In genomic region chr11:79440451-79441158, GRCh38 we compare ENCODE assay signal across 8 cellular contexts. TPM values are rescaled to one million over a fixed set of nuclear protein-coding genes. Genes with fewer than 3 reads are reported as not detected.
DNase-seq lines count a peak whose midpoint lies in the region; ATAC-seq and TF ChIP-seq lines count a peak whose summit lies in the region.

TSS of gene TENM4 (minus strand) at chr11:79441030. CDS start at chr11:79069944, 371,086 bp downstream.

- DNase-seq in ACHN, result peak; percentile 78
- DNase-seq in GM13976 (ENCODE audit: low spot score), result peak; percentile 52
- DNase-seq in LNCaP clone FGC (ENCODE audit: low read depth), result no peak
- no peak for DNase-seq in activated CD8-positive, alpha-beta T cell treated with anti-CD3 and anti-CD28 coated beads, Interleukin-2, amount 10 ng/mL, durations not matched to agents 7 days and 5 days
- peak; percentile 79 for DNase-seq in glomerular visceral epithelial cell (ENCODE audit: extremely low spot score)
- no peak for DNase-seq in stimulated activated naive CD4-positive, alpha-beta T cell (lab: John Stamatoyannopoulos, UW)
- no peak for DNase-seq in SHP77 treated with DMSO at 0.1 percent for 48 hours (lab: John Stamatoyannopoulos, UW)

- no peaks in the 10 kb centered on the region for H3K36me3 ChIP-seq in neuron (ENCODE audit: insufficient read depth, low read length)

- peaks cover 11% of the 10 kb centered on the region for H3K36me3 Mint-ChIP-seq in activated CD8-positive, alpha-beta T cell treated with anti-CD3 and anti-CD28 coated beads, Interleukin-2, amount 10 ng/mL, durations not matched to agents 7 days and 5 days (ENCODE audit: low read depth)

- no peaks in the 10 kb centered on the region for H3K27me3 ChIP-seq in neuron (ENCODE audit: insufficient read depth, low read length)

- TF ChIP-seq CTCF in GM13976 (IDR thresholded peaks at IDR 0.05; ENCODE audit: borderline replicate concordance, control extremely low read depth, extremely low read depth, insufficient read depth, missing control alignments) (no peak), LNCaP clone FGC (IDR thresholded peaks at IDR 0.05; ENCODE audit: control insufficient read depth, extremely low read depth, insufficient read depth) (peak; percentile 42)

- no peak within 1 kb of the TSS for H3K4me3 Mint-ChIP-seq in activated CD8-positive, alpha-beta T cell treated with anti-CD3 and anti-CD28 coated beads, Interleukin-2, amount 10 ng/mL, durations not matched to agents 7 days and 5 days

- peak; percentile 44 for ATAC-seq in activated CD8-positive, alpha-beta T cell treated with anti-CD3 and anti-CD28 coated beads, Interleukin-2, amount 10 ng/mL, durations not matched to agents 7 days and 5 days

- peak within 1 kb of the TSS; percentile 32 for H3K4me3 ChIP-seq in LNCaP clone FGC (ENCODE audit: low read depth, low read length)
- peak within 1 kb of the TSS; percentile 84 for H3K4me3 ChIP-seq in neuron (ENCODE audit: low read length)

- in situ Hi-C loops in ACHN (cut with HindIII; ENCODE audit: low pct_ligation_motif_present, low pct_unique_long_range_greater_than_20kb, low sequenced_read_pairs), result no loop called here
- in situ Hi-C loops in GM13976 (cut with MboI; ENCODE audit: low sequenced_read_pairs, unreplicated experiment), result no loop called here

- H3K4me1 Mint-ChIP-seq in activated CD8-positive, alpha-beta T cell treated with anti-CD3 and anti-CD28 coated beads, Interleukin-2, amount 10 ng/mL, durations not matched to agents 7 days and 5 days (ENCODE audit: low read depth), result peaks cover 8% of the 10 kb centered on the region

- CTCF ChIA-PET in activated CD8-positive, alpha-beta T cell treated with anti-CD3 and anti-CD28 coated beads, Interleukin-2, amount 10 ng/mL, durations not matched to agents 7 days and 5 days (lab: Charles Lee), result no interaction called here

- H3K27me3 Mint-ChIP-seq in activated CD8-positive, alpha-beta T cell treated with anti-CD3 and anti-CD28 coated beads, Interleukin-2, amount 10 ng/mL, durations not matched to agents 7 days and 5 days (ENCODE audit: low read depth), result peaks cover 56% of the 10 kb centered on the region

- peaks cover 33% of the 10 kb centered on the region for H3K4me1 ChIP-seq in neuron (ENCODE audit: insufficient read depth, low read length)

- H3K9me3 ChIP-seq in neuron (ENCODE audit: low read length), result no peaks in the 10 kb centered on the region

- peak within 1 kb of the TSS; percentile 44 for H2AFZ ChIP-seq in neuron (ENCODE audit: low read depth, low read length)

- POLR2A ChIA-PET in activated CD8-positive, alpha-beta T cell treated with anti-CD3 and anti-CD28 coated beads, Interleukin-2, amount 10 ng/mL, durations not matched to agents 7 days and 5 days (lab: Charles Lee), result no interaction called here

- no peak within 1 kb of the TSS for H3K27ac Mint-ChIP-seq in activated CD8-positive, alpha-beta T cell treated with anti-CD3 and anti-CD28 coated beads, Interleukin-2, amount 10 ng/mL, durations not matched to agents 7 days and 5 days

- H3K9me3 Mint-ChIP-seq in activated CD8-positive, alpha-beta T cell treated with anti-CD3 and anti-CD28 coated beads, Interleukin-2, amount 10 ng/mL, durations not matched to agents 7 days and 5 days (ENCODE audit: insufficient read depth), result no peaks in the 10 kb centered on the region

RNA-seq across cellular contexts. Expression of gene TENM4, which starts in this region (rescaled TPM):
- total RNA-seq in activated CD8-positive, alpha-beta T cell treated with anti-CD3 and anti-CD28 coated beads, Interleukin-2, amount 10 ng/mL, durations not matched to agents 7 days and 5 days, result not detected

Comparison
In these comparisons a context has a peak if more than half of its experiments do, and no peak if none do; other contexts are left out.
1. Peak in ATAC-seq in activated CD8-positive, alpha-beta T cell treated with anti-CD3 and anti-CD28 coated beads, Interleukin-2, amount 10 ng/mL, durations not matched to agents 7 days and 5 days; RNA of the gene not detected or under 1 TPM.
2. DNase-seq: peak in ACHN (single experiment), GM13976 (single experiment) and glomerular visceral epithelial cell (single experiment); none in LNCaP clone FGC (single experiment), activated CD8-positive, alpha-beta T cell treated with anti-CD3 and anti-CD28 coated beads, Interleukin-2, amount 10 ng/mL, durations not matched to agents 7 days and 5 days (single experiment), stimulated activated naive CD4-positive, alpha-beta T cell (0 of 6) and SHP77 treated with DMSO at 0.1 percent for 48 hours (single experiment).